ENCODE assay signal across 14 cellular contexts in the genomic region with DNA sequence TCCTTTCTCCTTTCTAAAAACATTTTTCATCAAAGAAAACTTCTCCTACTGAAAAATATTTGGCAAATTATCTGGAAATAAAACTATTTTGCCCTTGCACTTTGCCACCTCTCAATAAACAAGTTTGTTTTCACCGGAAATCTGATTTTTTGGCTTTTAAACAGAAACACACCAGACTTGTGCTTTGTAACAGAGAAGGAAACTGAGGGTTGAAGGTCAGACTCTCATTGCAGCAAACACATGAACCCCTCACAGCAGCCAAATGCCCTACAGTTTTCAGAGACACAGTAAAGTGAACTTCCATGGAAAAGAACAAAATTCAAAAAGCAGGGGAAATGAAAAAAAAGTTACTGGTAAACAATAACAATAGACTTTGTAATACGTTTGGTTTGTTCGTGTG.
A peak's percentile ranks its signal among the peaks of the same experiment; 100 is the strongest.
DNase-seq lines count a peak whose midpoint lies in the region; ATAC-seq and TF ChIP-seq lines count a peak whose summit lies in the region.
"Had no signal": no experiment of that assay in that cellular context is flagged by ENCODE, and none has a peak within 500 bp of the region (broad histone marks: within the 10 kb centered on the region; RNA-seq: fewer than 3 reads in every experiment).

No MANE protein-coding gene starts in this region.

- DNase-seq in RPMI8226 (no peak), A172 (ENCODE audit: low spot score) (no peak), mesothelial cell of epicardium (ENCODE audit: low spot score in 2 of 2, unreplicated experiment in 2 of 2) (no peak)
- DNase-seq: CD4-positive, CD25-positive, alpha-beta regulatory T cell; KG1; NCI-H1436 treated with DMSO at 0.1 percent for 48 hours; NCI-H2029 treated with DMSO at 0.1 percent for 48 hours; NCI-H510A; SHP77; SK-N-SH had no signal

- H3K9me3 Mint-ChIP-seq in brain (peaks cover 8 to 24% (median 17%) of the 10 kb centered on the region in 5 experiments), mesothelial cell of epicardium (peaks cover 18% of the 10 kb centered on the region)

- H3K27ac ChIP-seq in gastroesophageal sphincter (peak overlapping the region; percentile 73 to 87 (median 78)), muscle layer of duodenum (ENCODE audit: low read length) (peak overlapping the region; percentile 81), temporal lobe (ENCODE audit: low read depth, low read length) (peak overlapping the region; percentile 51)

- 26 to 29% methylated on average over 1 to 3 of the region's 3 CpGs for WGBS in gastroesophageal sphincter (ENCODE audit: low coverage in 1 of 2), 2 donors

- H3K9me3 ChIP-seq in gastroesophageal sphincter (peaks cover 0 to 7% (median 0%) of the 10 kb centered on the region in 3 donors), muscle layer of duodenum (ENCODE audit: control insufficient read depth in 1 of 2, low read length in 2 of 2) (no peaks in the 10 kb centered on the region)
- H3K9me3 ChIP-seq: SK-N-SH had no signal

- no peak for TF ChIP-seq POLR2A in gastroesophageal sphincter (IDR thresholded peaks at IDR 0.05)

- H3K4me3 ChIP-seq in gastroesophageal sphincter (peak overlapping the region in 1 of 2 donors; percentile 28), muscle layer of duodenum (ENCODE audit: low read depth in 1 of 2, low read length in 2 of 2) (no peak overlapping the region)

- peaks cover 15% of the 10 kb centered on the region for H3K36me3 Mint-ChIP-seq in brain
- H3K36me3 Mint-ChIP-seq in mesothelial cell of epicardium: no peaks in the 10 kb centered on the region
- H3K36me3 Mint-ChIP-seq: CD4-positive, CD25-positive, alpha-beta regulatory T cell had no signal

- TF ChIP-seq EP300 in gastroesophageal sphincter (IDR thresholded peaks at IDR 0.05): no peak

- no peak for ATAC-seq in gastroesophageal sphincter

- H3K4me1 ChIP-seq in gastroesophageal sphincter (peaks cover 0 to 24% (median 0%) of the 10 kb centered on the region in 3 donors), muscle layer of duodenum (ENCODE audit: control insufficient read depth in 1 of 2, insufficient read depth in 2 of 2, low read length in 2 of 2) (no peaks in the 10 kb centered on the region)

- H3K27ac Mint-ChIP-seq in brain: peak overlapping the region; percentile 73 to 91 (median 89)
- H3K27ac Mint-ChIP-seq in mesothelial cell of epicardium: no peak overlapping the region
- H3K27ac Mint-ChIP-seq: CD4-positive, CD25-positive, alpha-beta regulatory T cell had no signal

- peak overlapping the region; percentile 52 to 79 (median 76) for H3K4me3 Mint-ChIP-seq in brain
- H3K4me3 Mint-ChIP-seq in mesothelial cell of epicardium: no peak overlapping the region
- H3K4me3 Mint-ChIP-seq: CD4-positive, CD25-positive, alpha-beta regulatory T cell had no signal

- peaks cover 54% of the 10 kb centered on the region for H3K4me1 Mint-ChIP-seq in brain
- H3K4me1 Mint-ChIP-seq in mesothelial cell of epicardium: no peaks in the 10 kb centered on the region
- H3K4me1 Mint-ChIP-seq: CD4-positive, CD25-positive, alpha-beta regulatory T cell had no signal

- H3K27me3 Mint-ChIP-seq in brain: peaks cover 12% of the 10 kb centered on the region
- H3K27me3 Mint-ChIP-seq in mesothelial cell of epicardium (ENCODE audit: low read depth): peaks cover 10% of the 10 kb centered on the region

- no peak for TF ChIP-seq CTCF in brain (conservative IDR thresholded peaks at IDR 0.05)
- TF ChIP-seq CTCF in gastroesophageal sphincter (IDR thresholded peaks at IDR 0.05): no peak
- TF ChIP-seq CTCF in mesothelial cell of epicardium (IDR thresholded peaks at IDR 0.05; ENCODE audit: unreplicated experiment): no peak

- H3K27me3 ChIP-seq in gastroesophageal sphincter: no peaks in the 10 kb centered on the region
- H3K27me3 ChIP-seq in muscle layer of duodenum (ENCODE audit: low read depth, low read length): no peaks in the 10 kb centered on the region

- no peaks in the 10 kb centered on the region for H3K36me3 ChIP-seq in gastroesophageal sphincter
- no peaks in the 10 kb centered on the region for H3K36me3 ChIP-seq in muscle layer of duodenum (ENCODE audit: control insufficient read depth in 1 of 2, insufficient read depth in 2 of 2, low read length in 2 of 2)
